In genomic region chr1:206933333-206933945, GRCh38 we compare ENCODE assay signal across 8 cellular contexts. TPM values are rescaled to one million over a fixed set of nuclear protein-coding genes. Genes with fewer than 3 reads are reported as not detected.
DNase-seq lines count a peak whose midpoint lies in the region; ATAC-seq and TF ChIP-seq lines count a peak whose summit lies in the region.

No MANE protein-coding gene starts in this region.

- ATAC-seq in HG03045 (IDR thresholded peaks at IDR 0.05; ENCODE audit: unreplicated experiment): no peak

- DNase-seq in AG10803 (ENCODE audit: low read depth) (no peak), HFFc6 (no peak), colonic mucosa (no peak), osteocyte (ENCODE audit: extremely low spot score, unreplicated experiment) (no peak), NCI-H1048 (lab: John Stamatoyannopoulos, UW) (no peak), OCI-M2 (lab: John Stamatoyannopoulos, UW; ENCODE audit: unreplicated experiment) (no peak)
- DNase-seq in activated CD4-positive, CD25-positive, alpha-beta regulatory T cell (lab: John Stamatoyannopoulos, UW): peak; percentile 55 to 69 (median 63)

- no peaks in the 10 kb centered on the region for H3K9me3 ChIP-seq in colonic mucosa

- H3K4me3 Mint-ChIP-seq in HFFc6 (no peak overlapping the region), osteocyte (ENCODE audit: unreplicated experiment) (no peak overlapping the region)

- no peaks in the 10 kb centered on the region for H3K27me3 ChIP-seq in colonic mucosa

- H3K36me3 Mint-ChIP-seq in HFFc6 (ENCODE audit: low read depth) (no peaks in the 10 kb centered on the region), osteocyte (ENCODE audit: unreplicated experiment) (no peaks in the 10 kb centered on the region)

- peaks cover 12% of the 10 kb centered on the region for H3K36me3 ChIP-seq in colonic mucosa

- intact Hi-C loops in colonic mucosa (cut with DNase I): no loop called here

- no peaks in the 10 kb centered on the region for H3K9me3 Mint-ChIP-seq in HFFc6
- H3K9me3 Mint-ChIP-seq in osteocyte (ENCODE audit: unreplicated experiment): no peaks in the 10 kb centered on the region

- no peaks in the 10 kb centered on the region; the same call in none of the 2 replicates for H3K27me3 Mint-ChIP-seq in HFFc6 (ENCODE audit: insufficient read depth)
- H3K27me3 Mint-ChIP-seq in osteocyte (ENCODE audit: unreplicated experiment): no peaks in the 10 kb centered on the region

- H3K9ac ChIP-seq in colonic mucosa (ENCODE audit: low read depth in 2 of 2, low read length in 2 of 2): peak overlapping the region in 1 of 2 donors; percentile 21

- no peak overlapping the region for H3K27ac Mint-ChIP-seq in HFFc6
- H3K27ac Mint-ChIP-seq in osteocyte (ENCODE audit: unreplicated experiment): no peak overlapping the region

- H3K27ac ChIP-seq in colonic mucosa: no peak overlapping the region

- H3K4me1 Mint-ChIP-seq in HFFc6 (ENCODE audit: low read depth): no peaks in the 10 kb centered on the region
- no peaks in the 10 kb centered on the region for H3K4me1 Mint-ChIP-seq in osteocyte (ENCODE audit: unreplicated experiment)

- H3K4me1 ChIP-seq in colonic mucosa: no peaks in the 10 kb centered on the region

- TF ChIP-seq CTCF in AG10803 (conservative IDR thresholded peaks at IDR 0.05; ENCODE audit: low read length): peak; percentile 48
- TF ChIP-seq CTCF in HFFc6 (IDR thresholded peaks at IDR 0.05): peak; percentile 77
- peak; percentile 75 for TF ChIP-seq CTCF in colonic mucosa (IDR thresholded peaks at IDR 0.05)
- TF ChIP-seq CTCF in osteocyte (IDR thresholded peaks at IDR 0.05): peak; percentile 36

- H3K4me3 ChIP-seq in AG10803 (ENCODE audit: low read length) (no peak overlapping the region), colonic mucosa (no peak overlapping the region)

RNA-seq across cellular contexts. Expression of gene FCMR, which starts 11.7 kb away (rescaled TPM):
- 1 to 10 TPM in 2 of 6 experiments, under 1 TPM in 4; 0.28 to 1.3 (median 0.67) TPM for total RNA-seq in HFFc6 (2021; fragmentation: NEBNext Ultra II Directional; extraction: Animal tissue kit (Norgen Biotek cat#: 25700))
- total RNA-seq in colonic mucosa (1 to 10 TPM; 2.3 to 2.7 TPM), osteocyte (not detected in 2 replicates)

RNA-seq across cellular contexts. Expression of gene PIGR, which starts 12.8 kb away (rescaled TPM):
- under 1 TPM in 2 of 6 experiments, not detected in 4; 0.14 to 0.26 TPM for total RNA-seq in HFFc6 (2021; fragmentation: NEBNext Ultra II Directional; extraction: Animal tissue kit (Norgen Biotek cat#: 25700))
- total RNA-seq in colonic mucosa (over 10,000 TPM in 1 of 2 donors, 1,000 to 10,000 TPM in 1; 7,504 to 12,164 TPM), osteocyte (not detected in 2 replicates)

RNA-seq across cellular contexts. Expression of gene IL24, which starts 36.2 kb away (rescaled TPM):
- total RNA-seq in HFFc6 (2021; fragmentation: NEBNext Ultra II Directional; extraction: Animal tissue kit (Norgen Biotek cat#: 25700)): under 1 TPM in 1 of 6 experiments, not detected in 5; 0.24 TPM
- total RNA-seq in colonic mucosa (not detected), osteocyte (not detected in 2 replicates)

RNA-seq across cellular contexts. Expression of gene FCAMR, which starts 36.8 kb away (rescaled TPM):
- not detected for total RNA-seq in HFFc6 (2021; fragmentation: NEBNext Ultra II Directional; extraction: Animal tissue kit (Norgen Biotek cat#: 25700))
- total RNA-seq in colonic mucosa (1 to 10 TPM in 1 of 2 donors, under 1 TPM in 1; 0.56 to 4.5 TPM), osteocyte (not detected in 2 replicates)

Comparison
In these comparisons a context has a peak if more than half of its experiments do, and no peak if none do; other contexts are left out.
1. DNase-seq: peak in activated CD4-positive, CD25-positive, alpha-beta regulatory T cell (4 of 4); none in AG10803 (single experiment), HFFc6 (single experiment), colonic mucosa (single experiment), osteocyte (single experiment), NCI-H1048 (single experiment) and OCI-M2 (single experiment).
2. RNA of gene PIGR, which starts 12.8 kb away (total RNA-seq): 7,504 to 12,164 TPM in colonic mucosa; 0.14 to 0.26 TPM in HFFc6 and not detected in osteocyte; every median in the first group is over 1,000 times any median in the second.
3. Peak in every context shown above with its lines, with median percentiles within 50 percentile points of each other: CTCF ChIP-seq.